ENCODE assay signal across 18 cellular contexts in the genomic region with DNA sequence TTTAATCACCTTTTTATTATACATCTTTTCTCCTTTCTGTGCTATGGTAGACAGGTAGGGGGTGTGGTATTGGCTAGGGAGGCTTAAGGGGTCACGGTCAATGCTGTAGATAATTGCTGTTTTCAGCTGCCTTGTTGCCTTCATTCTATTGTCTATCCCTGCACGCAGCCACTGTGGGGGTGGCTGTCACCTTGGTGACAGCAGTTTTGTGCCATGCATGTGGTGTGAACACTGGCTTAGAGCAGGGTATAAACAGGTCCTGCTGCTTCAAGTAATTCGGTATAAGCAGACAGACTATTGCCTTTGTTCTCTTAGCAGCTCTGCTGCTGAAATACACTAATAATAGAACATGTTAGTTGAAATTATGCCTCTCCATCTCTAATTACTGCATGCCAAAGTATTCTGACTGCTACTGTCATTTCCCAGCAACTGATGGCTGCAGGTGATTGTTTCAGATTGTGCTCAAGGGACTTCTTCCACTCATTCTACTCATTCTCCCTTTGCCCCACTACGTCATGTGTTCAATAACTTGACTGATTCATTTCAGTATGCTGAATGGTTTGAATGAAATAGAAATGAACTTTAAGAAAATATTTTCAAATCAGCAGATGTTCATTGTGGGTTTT. TPM values are rescaled to one million over a fixed set of nuclear protein-coding genes. Genes with fewer than 3 reads are reported as not detected.
DNase-seq lines count a peak whose midpoint lies in the region; ATAC-seq lines count a peak whose summit lies in the region.
"Had no signal": no experiment of that assay in that cellular context is flagged by ENCODE, and none has a peak within 500 bp of the region (broad histone marks: within the 10 kb centered on the region; RNA-seq: fewer than 3 reads in every experiment).

No MANE protein-coding gene starts in this region.

- no peak overlapping the region for H3K4me2 ChIP-seq in trophoblast cell (ENCODE audit: low read length)

- H3K36me3 Mint-ChIP-seq in activated naive CD4-positive, alpha-beta T cell treated with anti-CD3 and anti-CD28 coated beads, Interleukin-2, amount 10 ng/mL, durations not matched to agents 7 days and 5 days: no peaks in the 10 kb centered on the region
- H3K36me3 Mint-ChIP-seq: activated CD8-positive, alpha-beta memory T cell treated with anti-CD3 and anti-CD28 coated beads, Interleukin-2, amount 10 ng/mL, durations not matched to agents 7 days and 5 days; stimulated activated naive B cell treated with anti-CD40 and anti-IgM and Interleukin-4, amounts not matched to agents 10 μg/mL and 1 μg/mL and 100 μg/mL, for 72 hours had no signal

- no peak overlapping the region for H2BK120ac ChIP-seq in trophoblast cell (ENCODE audit: insufficient read depth, low read length, poor library complexity)

- peak overlapping the region; percentile 99 for H3K23ac ChIP-seq in trophoblast cell (ENCODE audit: low read length)

- CTCF ChIA-PET in activated naive CD4-positive, alpha-beta T cell treated with anti-CD3 and anti-CD28 coated beads, Interleukin-2, amount 10 ng/mL, durations not matched to agents 7 days and 5 days (lab: Charles Lee): no interaction called here

- no peak overlapping the region for H3K27ac Mint-ChIP-seq in activated naive CD4-positive, alpha-beta T cell treated with anti-CD3 and anti-CD28 coated beads, Interleukin-2, amount 10 ng/mL, durations not matched to agents 7 days and 5 days
- H3K27ac Mint-ChIP-seq: activated CD4-positive, alpha-beta T cell treated with anti-CD3 and anti-CD28 coated beads for 36 hours; activated CD8-positive, alpha-beta memory T cell treated with anti-CD3 and anti-CD28 coated beads, Interleukin-2, amount 10 ng/mL, durations not matched to agents 7 days and 5 days; activated naive CD8-positive, alpha-beta T cell treated with anti-CD3 and anti-CD28 coated beads, Interleukin-2, amount 50 U/mL, for 24 hours; activated T-helper 17 cell treated with anti-CD3 and anti-CD28 coated beads, Interleukin-2, amount 50 U/mL, for 72 hours; stimulated activated naive B cell treated with anti-CD40 and anti-IgM and Interleukin-4, amounts not matched to agents 10 μg/mL and 1 μg/mL and 100 μg/mL, for 72 hours had no signal

- H3K4me1 ChIP-seq in trophoblast cell (ENCODE audit: control insufficient read depth in 1 of 2, insufficient read depth in 2 of 2, low read length in 2 of 2): no peaks in the 10 kb centered on the region
- H3K4me1 ChIP-seq: colonic mucosa, right atrium auricular region had no signal

- no peaks in the 10 kb centered on the region for H3K79me1 ChIP-seq in trophoblast cell (ENCODE audit: low read length)

- no peak overlapping the region for H2BK12ac ChIP-seq in trophoblast cell (ENCODE audit: low read length)

- no peaks in the 10 kb centered on the region for H3K9me3 ChIP-seq in trophoblast cell (ENCODE audit: insufficient read depth, low read depth, low read length)
- H3K9me3 ChIP-seq: colonic mucosa, right atrium auricular region had no signal

- H3K4me3 Mint-ChIP-seq in activated naive CD4-positive, alpha-beta T cell treated with anti-CD3 and anti-CD28 coated beads, Interleukin-2, amount 10 ng/mL, durations not matched to agents 7 days and 5 days: no peak overlapping the region
- H3K4me3 Mint-ChIP-seq: activated CD4-positive, alpha-beta T cell treated with anti-CD3 and anti-CD28 coated beads for 36 hours; activated CD8-positive, alpha-beta memory T cell treated with anti-CD3 and anti-CD28 coated beads, Interleukin-2, amount 10 ng/mL, durations not matched to agents 7 days and 5 days; activated naive CD8-positive, alpha-beta T cell treated with anti-CD3 and anti-CD28 coated beads, Interleukin-2, amount 50 U/mL, for 24 hours; activated T-helper 17 cell treated with anti-CD3 and anti-CD28 coated beads, Interleukin-2, amount 50 U/mL, for 72 hours; stimulated activated naive B cell treated with anti-CD40 and anti-IgM and Interleukin-4, amounts not matched to agents 10 μg/mL and 1 μg/mL and 100 μg/mL, for 72 hours had no signal

- no peak overlapping the region for H3K4me3 ChIP-seq in trophoblast cell (ENCODE audit: low read depth, low read length)
- H3K4me3 ChIP-seq: colonic mucosa, right atrium auricular region had no signal

- H4K91ac ChIP-seq in trophoblast cell (ENCODE audit: low read depth, low read length): no peak overlapping the region

- H4K8ac ChIP-seq in trophoblast cell (ENCODE audit: low read depth, low read length): no peak overlapping the region

- H4K12ac ChIP-seq in trophoblast cell (ENCODE audit: low read depth, low read length): no peak overlapping the region

- H3K36me3 ChIP-seq in trophoblast cell (ENCODE audit: control insufficient read depth in 1 of 2, insufficient read depth in 2 of 2, low read length in 2 of 2): no peaks in the 10 kb centered on the region
- H3K36me3 ChIP-seq: colonic mucosa, right atrium auricular region had no signal

- H3K27ac ChIP-seq in trophoblast cell (ENCODE audit: low read depth, low read length): no peak overlapping the region
- H3K27ac ChIP-seq: colonic mucosa, right atrium auricular region, RWPE1 had no signal

- H3K18ac ChIP-seq in trophoblast cell (ENCODE audit: low read length): no peak overlapping the region

- no peaks in the 10 kb centered on the region for H3K79me2 ChIP-seq in trophoblast cell (ENCODE audit: control insufficient read depth, insufficient read depth, low read length, poor library complexity)

- H3K9me3 Mint-ChIP-seq in activated naive CD4-positive, alpha-beta T cell treated with anti-CD3 and anti-CD28 coated beads, Interleukin-2, amount 10 ng/mL, durations not matched to agents 7 days and 5 days: no peaks in the 10 kb centered on the region
- H3K9me3 Mint-ChIP-seq: activated naive CD8-positive, alpha-beta T cell treated with anti-CD3 and anti-CD28 coated beads, Interleukin-2, amount 50 U/mL, for 24 hours; activated T-helper 17 cell treated with anti-CD3 and anti-CD28 coated beads, Interleukin-2, amount 50 U/mL, for 72 hours; stimulated activated naive B cell treated with anti-CD40 and anti-IgM and Interleukin-4, amounts not matched to agents 10 μg/mL and 1 μg/mL and 100 μg/mL, for 72 hours had no signal

- ATAC-seq in GM18502 (IDR thresholded peaks at IDR 0.05; ENCODE audit: poor library complexity, unreplicated experiment) (peak; percentile 55), GM19023 (IDR thresholded peaks at IDR 0.05; ENCODE audit: unreplicated experiment) (no peak)
- ATAC-seq: activated CD4-positive, alpha-beta T cell treated with anti-CD3 and anti-CD28 coated beads for 36 hours; activated CD8-positive, alpha-beta memory T cell treated with anti-CD3 and anti-CD28 coated beads, Interleukin-2, amount 10 ng/mL, durations not matched to agents 7 days and 5 days; activated naive CD8-positive, alpha-beta T cell treated with anti-CD3 and anti-CD28 coated beads, Interleukin-2, amount 50 U/mL, for 24 hours; activated T-helper 17 cell treated with anti-CD3 and anti-CD28 coated beads, Interleukin-2, amount 50 U/mL, for 72 hours; stimulated activated naive B cell treated with anti-CD40 and anti-IgM and Interleukin-4, amounts not matched to agents 10 μg/mL and 1 μg/mL and 100 μg/mL, for 72 hours had no signal

- no peak overlapping the region for H2BK5ac ChIP-seq in trophoblast cell (ENCODE audit: low read depth, low read length, poor library complexity)

- no peak overlapping the region for H3K14ac ChIP-seq in trophoblast cell (ENCODE audit: low read length)

- H2AFZ ChIP-seq in trophoblast cell (ENCODE audit: insufficient read depth, low read length, poor library complexity): no peak overlapping the region

- H2AK5ac ChIP-seq in trophoblast cell (ENCODE audit: low read length): no peak overlapping the region

- no peak overlapping the region for H3K4ac ChIP-seq in trophoblast cell (ENCODE audit: low read depth, low read length)

- H3K27me3 Mint-ChIP-seq in activated naive CD4-positive, alpha-beta T cell treated with anti-CD3 and anti-CD28 coated beads, Interleukin-2, amount 10 ng/mL, durations not matched to agents 7 days and 5 days: no peaks in the 10 kb centered on the region
- H3K27me3 Mint-ChIP-seq: activated naive CD8-positive, alpha-beta T cell treated with anti-CD3 and anti-CD28 coated beads, Interleukin-2, amount 50 U/mL, for 24 hours had no signal

- no peaks in the 10 kb centered on the region for H3K27me3 ChIP-seq in trophoblast cell (ENCODE audit: insufficient read depth, low read length)
- H3K27me3 ChIP-seq: colonic mucosa, right atrium auricular region had no signal

- WGBS in trophoblast cell (ENCODE audit: extremely low coverage, insufficient coverage, insufficient read length): no CpG with 5 or more reads among the region's 4 CpGs

- DNase-seq in NCI-H146 (lab: John Stamatoyannopoulos, UW): peak; percentile 99
- peak; percentile 95 for DNase-seq in NCI-H69 (lab: John Stamatoyannopoulos, UW)
- no peak for DNase-seq in trophoblast cell
- DNase-seq in stimulated activated CD8-positive, alpha-beta memory T cell treated with anti-CD3 and anti-CD28 coated beads, Interleukin-4, amount 100 ng/mL, for 48 hours: no peak
- DNase-seq in occipital lobe (lab: John Stamatoyannopoulos, UW): no peak
- DNase-seq in activated naive CD4-positive, alpha-beta T cell treated with anti-CD3 and anti-CD28 coated beads, Interleukin-2, amount 10 ng/mL, durations not matched to agents 7 days and 5 days: no peak
- DNase-seq: activated CD4-positive, alpha-beta T cell treated with anti-CD3 and anti-CD28 coated beads for 36 hours; activated CD8-positive, alpha-beta memory T cell treated with anti-CD3 and anti-CD28 coated beads, Interleukin-2, amount 10 ng/mL, durations not matched to agents 7 days and 5 days; activated naive CD8-positive, alpha-beta T cell treated with anti-CD3 and anti-CD28 coated beads, Interleukin-2, amount 50 U/mL, for 24 hours; colonic mucosa; GOT3; stimulated activated naive B cell treated with anti-CD40 and anti-IgM and Interleukin-4, amounts not matched to agents 10 μg/mL and 1 μg/mL and 100 μg/mL, for 72 hours; SW 1271 had no signal

- no peaks in the 10 kb centered on the region for H3K4me1 Mint-ChIP-seq in activated naive CD4-positive, alpha-beta T cell treated with anti-CD3 and anti-CD28 coated beads, Interleukin-2, amount 10 ng/mL, durations not matched to agents 7 days and 5 days
- H3K4me1 Mint-ChIP-seq: activated CD4-positive, alpha-beta T cell treated with anti-CD3 and anti-CD28 coated beads for 36 hours; activated CD8-positive, alpha-beta memory T cell treated with anti-CD3 and anti-CD28 coated beads, Interleukin-2, amount 10 ng/mL, durations not matched to agents 7 days and 5 days; activated naive CD8-positive, alpha-beta T cell treated with anti-CD3 and anti-CD28 coated beads, Interleukin-2, amount 50 U/mL, for 24 hours; activated T-helper 17 cell treated with anti-CD3 and anti-CD28 coated beads, Interleukin-2, amount 50 U/mL, for 72 hours; stimulated activated naive B cell treated with anti-CD40 and anti-IgM and Interleukin-4, amounts not matched to agents 10 μg/mL and 1 μg/mL and 100 μg/mL, for 72 hours had no signal

- H3K9ac ChIP-seq in trophoblast cell (ENCODE audit: low read length): peak overlapping the region; percentile 65

RNA-seq across cellular contexts. Expression of a gene that starts 34.6 kb away (rescaled TPM):
- not detected in 2 replicates for polyA plus RNA-seq in trophoblast cell (2013)
- 157 TPM for total RNA-seq in occipital lobe

Comparison
In these comparisons a context has a peak if more than half of its experiments do, and no peak if none do; other contexts are left out.
1. DNase-seq: peak in NCI-H146 (single experiment) and NCI-H69 (single experiment); none in trophoblast cell (0 of 2), stimulated activated CD8-positive, alpha-beta memory T cell treated with anti-CD3 and anti-CD28 coated beads, Interleukin-4, amount 100 ng/mL, for 48 hours (single experiment), occipital lobe (single experiment) and activated naive CD4-positive, alpha-beta T cell treated with anti-CD3 and anti-CD28 coated beads, Interleukin-2, amount 10 ng/mL, durations not matched to agents 7 days and 5 days (single experiment).